ENCODE assay signal across 23 cellular contexts in the genomic region with DNA sequence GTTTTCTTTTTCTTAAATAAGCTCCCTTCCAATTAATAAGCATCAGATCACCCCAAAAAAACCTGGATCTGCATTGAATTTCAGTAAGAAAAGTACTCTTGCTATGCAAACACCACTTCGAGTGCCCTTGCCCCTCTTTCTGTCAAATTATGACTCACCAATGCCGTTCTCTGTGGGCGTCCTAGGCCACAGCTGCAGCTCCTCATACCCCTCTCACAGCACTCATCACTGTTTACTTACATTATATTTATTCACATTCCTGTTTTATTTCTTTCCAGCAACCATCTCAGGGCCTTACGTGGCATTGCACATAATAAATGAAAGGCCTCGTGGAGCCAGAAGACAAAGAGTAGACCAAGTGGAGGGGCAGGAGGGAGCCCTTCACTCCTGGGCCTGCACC.
DNase-seq lines count a peak whose midpoint lies in the region; ATAC-seq and TF ChIP-seq lines count a peak whose summit lies in the region.
"Had no signal": no experiment of that assay in that cellular context is flagged by ENCODE, and none has a peak within 500 bp of the region (broad histone marks: within the 10 kb centered on the region; RNA-seq: fewer than 3 reads in every experiment).

No MANE protein-coding gene starts in this region.

- no peak for TF ChIP-seq POLR2A in lower leg skin (IDR thresholded peaks at IDR 0.05)

- DNase-seq in stimulated activated naive CD8-positive, alpha-beta T cell treated with anti-CD3 and anti-CD28 coated beads, Interleukin-15, Interleukin-2, amounts not matched to agents 100 U/mL and 50 U/mL, for 24 hours = peak; percentile 6
- DNase-seq in stimulated activated naive CD8-positive, alpha-beta T cell treated with anti-CD3 and anti-CD28 coated beads, Interleukin-15, amount 100 ng/mL, for 72 hours = no peak
- peak; percentile 49 for DNase-seq in NCI-H748 (lab: John Stamatoyannopoulos, UW; ENCODE audit: unreplicated experiment)
- DNase-seq in ecto neural progenitor cell (ENCODE audit: low spot score) = peak; percentile 3
- no peak for DNase-seq in GM19238 (ENCODE audit: insufficient read length, low spot score)
- DNase-seq in DMS 273 (lab: John Stamatoyannopoulos, UW; ENCODE audit: unreplicated experiment) = no peak
- no peak for DNase-seq in lower leg skin (ENCODE audit: low spot score in 2 of 2)
- DNase-seq in posterior vena cava (ENCODE audit: low spot score) = no peak
- DNase-seq: activated CD4-positive, alpha-beta T cell treated with anti-CD3 and anti-CD28 coated beads, Interleukin-2, amount 50 U/mL, for 1 hour; activated naive CD4-positive, alpha-beta T cell treated with Interleukin-2 at 50 U/mL for 16 hours; amygdala; CD4-positive, alpha-beta memory T cell; central memory CD4-positive, alpha-beta T cell; effector CD8-positive, alpha-beta T cell; Kasumi-1; left colon; mucosa of descending colon; NCI-H1105 treated with DMSO at 0.1 percent for 48 hours; stimulated activated CD4-positive, alpha-beta T cell treated with anti-CD3 and anti-CD28 coated beads, Interleukin-4, amount 100 ng/mL, for 24 hours; uterus had no signal

- peaks cover 0 to 8% of the 10 kb centered on the region in 2 donors for H3K9me3 Mint-ChIP-seq in stimulated activated naive CD8-positive, alpha-beta T cell treated with anti-CD3 and anti-CD28 coated beads, Interleukin-15, amount 100 ng/mL, for 72 hours

- H3K27me3 Mint-ChIP-seq in stimulated activated naive CD8-positive, alpha-beta T cell treated with anti-CD3 and anti-CD28 coated beads, Interleukin-15, amount 100 ng/mL, for 72 hours = peaks cover 15% of the 10 kb centered on the region

- no peak overlapping the region for H3K4me3 Mint-ChIP-seq in stimulated activated naive CD8-positive, alpha-beta T cell treated with anti-CD3 and anti-CD28 coated beads, Interleukin-15, amount 100 ng/mL, for 72 hours
- H3K4me3 Mint-ChIP-seq: CD4-positive, alpha-beta memory T cell had no signal

- no peak overlapping the region for H3K4me3 ChIP-seq in lower leg skin (ENCODE audit: low read depth, poor library complexity, severe bottlenecking)
- H3K4me3 ChIP-seq: GM23248, mucosa of descending colon, smooth muscle cell, uterus had no signal

- H3K4me1 Mint-ChIP-seq in stimulated activated naive CD8-positive, alpha-beta T cell treated with anti-CD3 and anti-CD28 coated beads, Interleukin-15, amount 100 ng/mL, for 72 hours = no peaks in the 10 kb centered on the region
- H3K4me1 Mint-ChIP-seq: CD4-positive, alpha-beta memory T cell had no signal

- 87 to 93% methylated on average over 5 of the region's 5 CpGs for WGBS in lower leg skin, 2 donors

- intact Hi-C loops in lower leg skin (cut with DNase I; ENCODE audit: low total_unique reads) = no loop called here
- intact Hi-C loops in posterior vena cava (cut with DNase I) = no loop called here

- no peak for ATAC-seq in stimulated activated naive CD8-positive, alpha-beta T cell treated with anti-CD3 and anti-CD28 coated beads, Interleukin-15, Interleukin-2, amounts not matched to agents 100 U/mL and 50 U/mL, for 24 hours
- ATAC-seq in stimulated activated naive CD8-positive, alpha-beta T cell treated with anti-CD3 and anti-CD28 coated beads, Interleukin-15, amount 100 ng/mL, for 72 hours = no peak
- ATAC-seq: esophagus mucosa, left colon, mucosa of descending colon had no signal

- H3K27ac Mint-ChIP-seq in stimulated activated naive CD8-positive, alpha-beta T cell treated with anti-CD3 and anti-CD28 coated beads, Interleukin-15, amount 100 ng/mL, for 72 hours = no peak overlapping the region
- H3K27ac Mint-ChIP-seq: CD4-positive, alpha-beta memory T cell had no signal

- TF ChIP-seq CTCF in lower leg skin (IDR thresholded peaks at IDR 0.05) = no peak

Comparison
In these comparisons a context has a peak if more than half of its experiments do, and no peak if none do; other contexts are left out.
1. DNase-seq: peak in stimulated activated naive CD8-positive, alpha-beta T cell treated with anti-CD3 and anti-CD28 coated beads, Interleukin-15, Interleukin-2, amounts not matched to agents 100 U/mL and 50 U/mL, for 24 hours (single experiment), NCI-H748 (single experiment) and ecto neural progenitor cell (single experiment); none in stimulated activated naive CD8-positive, alpha-beta T cell treated with anti-CD3 and anti-CD28 coated beads, Interleukin-15, amount 100 ng/mL, for 72 hours (0 of 2), GM19238 (single experiment), DMS 273 (single experiment), lower leg skin (0 of 2) and posterior vena cava (single experiment).